Comparison of ENCODE assay signal across 8 cellular contexts in the genomic region with DNA sequence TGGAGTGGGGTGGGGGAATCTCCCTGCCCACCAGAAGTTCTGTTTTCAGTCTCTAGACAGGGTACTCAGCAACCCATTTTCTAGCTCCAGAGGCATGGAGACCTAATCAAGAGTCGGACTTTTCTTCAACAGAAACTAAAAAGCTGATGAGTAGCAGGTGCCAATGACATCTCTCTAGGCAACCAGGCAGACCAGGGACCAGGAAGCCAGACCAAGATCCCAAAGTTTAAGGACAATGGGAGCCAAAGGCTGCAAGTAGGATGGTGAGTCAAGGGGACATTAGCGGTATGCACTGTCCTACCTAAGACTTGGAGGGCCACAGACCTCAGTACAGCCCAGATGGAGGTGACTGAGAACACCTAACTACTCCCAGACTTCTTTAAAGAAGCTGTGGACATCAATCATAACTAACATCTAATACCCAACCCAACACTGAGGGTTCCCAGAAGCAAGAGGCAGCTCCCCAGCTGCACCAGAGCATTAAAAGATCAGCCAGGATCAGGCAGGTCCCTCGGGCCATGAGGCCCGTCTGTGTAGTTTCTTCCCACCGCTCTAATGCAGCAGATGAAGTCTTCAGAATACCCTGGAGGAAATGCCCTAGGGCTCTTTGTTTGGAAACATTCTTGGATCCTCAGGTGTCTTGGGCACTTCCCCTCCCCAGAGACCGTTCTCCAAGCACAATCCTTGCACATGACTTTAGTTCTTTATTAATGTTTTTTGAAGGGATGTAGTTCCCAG. TPM values are rescaled to one million over a fixed set of nuclear protein-coding genes. Genes with fewer than 3 reads are reported as not detected.
A peak's percentile ranks its signal among the peaks of the same experiment; 100 is the strongest.
DNase-seq lines count a peak whose midpoint lies in the region; ATAC-seq, FAIRE-seq and TF ChIP-seq lines count a peak whose summit lies in the region.

No MANE protein-coding gene starts in this region.

- peak overlapping the region in 11 of 12 donors; percentile 82 to 96 (median 91) for H3K27ac ChIP-seq in heart left ventricle
- peak overlapping the region; percentile 65 for H3K27ac ChIP-seq in GM12878 (ENCODE audit: control insufficient read depth, insufficient read depth)
- peak overlapping the region; percentile 92 for H3K27ac ChIP-seq in lower lobe of right lung
- peak overlapping the region; percentile 92 to 95 for H3K27ac ChIP-seq in uterus

- FAIRE-seq in GM12878 (lab: Jason Lieb, UNC): peak; percentile 13

- TF ChIP-seq POLR2A in heart left ventricle (IDR thresholded peaks at IDR 0.05) (no peak), GM12878 (IDR thresholded peaks at IDR 0.05; ENCODE audit: low read depth, low read length) (peak; percentile 12; the same call in 1 of the 2 replicates), uterus (IDR thresholded peaks at IDR 0.05) (no peak)

- H3K27me3 ChIP-seq in heart left ventricle: no peaks in the 10 kb centered on the region
- no peaks in the 10 kb centered on the region for H3K27me3 ChIP-seq in GM12878 (replicated peaks in 1 of 2; ENCODE audit: control insufficient read depth in 2 of 2, insufficient read depth in 2 of 2, low read length in 1 of 2)
- no peaks in the 10 kb centered on the region for H3K27me3 ChIP-seq in lower lobe of right lung (ENCODE audit: low read depth)
- H3K27me3 ChIP-seq in uterus: no peaks in the 10 kb centered on the region

- RAD21 ChIA-PET in GM12878 (lab: Charles Lee; ENCODE audit: unreplicated experiment): no interaction called here

- H3K4me1 ChIP-seq in heart left ventricle (peaks cover 0 to 23% (median 19%) of the 10 kb centered on the region in 12 donors), GM12878 (ENCODE audit: control insufficient read depth, insufficient read depth, low read length) (peaks cover 10% of the 10 kb centered on the region), lower lobe of right lung (peaks cover 39% of the 10 kb centered on the region), uterus (no peaks in the 10 kb centered on the region)

- H3K4me2 ChIP-seq in GM12878 (ENCODE audit: control insufficient read depth, insufficient read depth): peak overlapping the region; percentile 97

- ATAC-seq in heart left ventricle (peak in 1 of 4 donors; percentile 2), left ventricle myocardium superior (no peak), GM12878 (peak; percentile 8; the same call in 1 of the 3 replicates), lower lobe of right lung (no peak), GM18511 (IDR thresholded peaks at IDR 0.05; ENCODE audit: unreplicated experiment) (no peak), HG03045 (IDR thresholded peaks at IDR 0.05; ENCODE audit: unreplicated experiment) (no peak)

- no peaks in the 10 kb centered on the region; the same call in 1 of the 2 replicates for H4K20me1 ChIP-seq in GM12878 (ENCODE audit: control insufficient read depth, insufficient read depth)

- TF ChIP-seq RAD21 in GM12878 (IDR thresholded peaks at IDR 0.05; ENCODE audit: insufficient read depth, low read depth, low read length): no peak

- H3K79me2 ChIP-seq in GM12878 (ENCODE audit: control insufficient read depth, insufficient read depth, low read length): peaks cover 24% of the 10 kb centered on the region

- no peak for DNase-seq in heart left ventricle
- DNase-seq in left ventricle myocardium superior: no peak
- DNase-seq in GM12878 (ENCODE audit: low read depth, low spot score): no peak
- no peak for DNase-seq in lower lobe of right lung
- no peak for DNase-seq in uterus
- no peak for DNase-seq in NCI-H526 treated with DMSO at 0.1 percent for 48 hours (lab: John Stamatoyannopoulos, UW)

- BruUV-seq in GM12878 (replicated peaks; lab: Mats Ljungman, UMichigan): TSS peak; percentile 68

- in situ Hi-C loops in GM12878 (cut with MboI): loop anchor here (5.0 kb wide), 1 partner anchor 282 kb away; no protein-coding TSS in a partner anchor

- intact Hi-C loops in heart left ventricle (cut with DNase I) (loop anchor here in 4 of 10 donors (5.0 to 10.0 kb wide), 4 partner anchors 33 to 280 kb away; a partner anchor contains a TSS), left ventricle myocardium superior (cut with micrococcal nuclease) (no loop called here), GM12878 (cut with micrococcal nuclease; ENCODE audit: unreplicated experiment) (no loop called here), lower lobe of right lung (cut with DNase I) (no loop called here), uterus (cut with DNase I; ENCODE audit: low total_unique reads) (no loop called here)

- 28 to 38% (median 32%) methylated on average over 6 of the region's 6 CpGs for WGBS in heart left ventricle, 4 donors
- WGBS in GM12878 (ENCODE audit: insufficient coverage, insufficient replicate concordance, low lambda C conversion rate, missing lambda C conversion rate): 48% methylated on average over 6 of the region's 6 CpGs

- TF ChIP-seq CTCF in heart left ventricle (IDR thresholded peaks at IDR 0.05): no peak
- TF ChIP-seq CTCF in GM12878 (IDR thresholded peaks at IDR 0.05 in 2 of 3, conservative IDR thresholded peaks at IDR 0.05 in 1 of 3; ENCODE audit: control insufficient read depth in 2 of 3, extremely low read depth in 1 of 3, insufficient read depth in 1 of 3, low read depth in 3 of 3, low read length in 3 of 3): no peak
- TF ChIP-seq CTCF in lower lobe of right lung (IDR thresholded peaks at IDR 0.05): no peak
- no peak for TF ChIP-seq CTCF in uterus (IDR thresholded peaks at IDR 0.05)

- SMC1A ChIA-PET in GM12878 (lab: Charles Lee; ENCODE audit: uncharacterized antibody, unreplicated experiment): interaction anchor here (1.0 kb wide), 1 partner anchor 10 kb away, joined by 3 read pairs; no protein-coding TSS in a partner anchor

- peak overlapping the region; percentile 91 for H3K9ac ChIP-seq in GM12878 (ENCODE audit: control insufficient read depth, insufficient read depth, low read length)

- no peak overlapping the region for H2AFZ ChIP-seq in GM12878 (ENCODE audit: control insufficient read depth, low read depth, low read length)

- H3K36me3 ChIP-seq in heart left ventricle: peaks cover 0 to 29% (median 21%) of the 10 kb centered on the region in 9 donors
- peaks cover 6 to 9% of the 10 kb centered on the region in 2 experiments; a peak in 3 of 4 replicates for H3K36me3 ChIP-seq in GM12878 (ENCODE audit: control insufficient read depth in 2 of 2, insufficient read depth in 2 of 2, low read length in 1 of 2)
- peaks cover 32% of the 10 kb centered on the region for H3K36me3 ChIP-seq in lower lobe of right lung
- no peaks in the 10 kb centered on the region for H3K36me3 ChIP-seq in uterus

- H3K4me3 ChIP-seq in heart left ventricle: peak overlapping the region; percentile 78 to 99 (median 89)
- peak overlapping the region; percentile 84 for H3K4me3 ChIP-seq in GM12878
- peak overlapping the region; percentile 88 for H3K4me3 ChIP-seq in lower lobe of right lung
- H3K4me3 ChIP-seq in uterus: peak overlapping the region; percentile 60 to 99

- H3K9me3 ChIP-seq in heart left ventricle: no peaks in the 10 kb centered on the region
- peaks cover 2% of the 10 kb centered on the region; the same call in 2 of the 3 replicates for H3K9me3 ChIP-seq in GM12878 (replicated peaks; ENCODE audit: control insufficient read depth, insufficient read depth, low read length)
- no peaks in the 10 kb centered on the region for H3K9me3 ChIP-seq in lower lobe of right lung
- no peaks in the 10 kb centered on the region for H3K9me3 ChIP-seq in uterus

- no peak for TF ChIP-seq EP300 in GM12878 (IDR thresholded peaks at IDR 0.05; ENCODE audit: borderline replicate concordance in 1 of 2, control insufficient read depth in 1 of 2, low read depth in 2 of 2, low read length in 2 of 2)

- CTCF ChIA-PET in GM12878 (lab: Yijun Ruan, JAX): interaction anchor here (1.2 to 1.3 kb wide), 2 partner anchors 175 to 284 kb away, joined by 4 to 5 read pairs; no protein-coding TSS in a partner anchor

- POLR2A ChIA-PET in GM12878 (lab: Charles Lee): interaction anchor here (0.5 to 1.1 kb wide), 5 partner anchors 44 to 244 kb away, joined by 3 read pairs; a partner anchor contains a TSS

RNA-seq across cellular contexts. Expression of a gene that starts 1.0 kb away (rescaled TPM):
- 10 to 100 TPM in 7 of 9 donors, 1 to 10 TPM in 2; 9.7 to 24.0 (median 14.6) TPM for total RNA-seq in heart left ventricle
- polyA plus RNA-seq in heart left ventricle: 10 to 100 TPM in 1 of 2 donors, 1 to 10 TPM in 1; 9.8 to 17.7 TPM
- 10.2 TPM for total RNA-seq in left ventricle myocardium superior
- total RNA-seq in GM12878 (2013; cell fraction: nucleolus; rRNA removed): 51.7 and 62.8 TPM in 2 replicates
- 34.0 and 38.0 TPM in 2 replicates for total RNA-seq in GM12878 (2014; rRNA removed)
- 19.9 and 21.8 TPM in 2 replicates for total RNA-seq in GM12878 (2014; rRNA removed; fragmentation: Illumina TruSeq; extraction: Trizol)
- total RNA-seq in GM12878 (2021): 30.3 and 31.8 TPM in 2 replicates
- 8.9 TPM for polyA plus RNA-seq in GM12878 (2011; ENCODE audit: low read depth)
- polyA plus RNA-seq in GM12878 (2011; rRNA removed): 6.4 and 12.4 TPM in 2 replicates
- 21.4 and 25.7 TPM in 2 replicates for polyA plus RNA-seq in GM12878 (2011; cell fraction: cytosol; rRNA removed)
- polyA plus RNA-seq in GM12878 (2011; cell fraction: nucleus; rRNA removed): 16.0 and 17.1 TPM in 2 replicates
- 16.7 and 17.5 TPM in 2 replicates for polyA plus RNA-seq in GM12878 (2012)
- polyA plus RNA-seq in GM12878 (2014; fragmentation: Illumina TruSeq; extraction: Trizol): 6.9 and 19.7 TPM in 2 replicates
- under 1 TPM; 0.20 to 0.24 TPM for polyA plus RNA-seq in GM12878 (2014; fragmentation: Nextera tagmentation; extraction: Ambion mirVana)
- polyA plus RNA-seq in GM12878 (2014; rRNA removed): 31.8 and 36.1 TPM in 2 replicates
- polyA plus RNA-seq in GM12878 (2016; fragmentation: Nextera tagmentation; extraction: Ambion mirVana): 1 to 10 TPM; 1.0 to 1.7 TPM
- polyA minus RNA-seq in GM12878 (2011; rRNA and poly(A)+ RNA removed): 34.0 and 50.8 TPM in 2 replicates
- polyA minus RNA-seq in GM12878 (2011; cell fraction: cytosol; rRNA and poly(A)+ RNA removed): 8.7 and 10.4 TPM in 2 replicates
- polyA minus RNA-seq in GM12878 (2011; cell fraction: nucleus; rRNA and poly(A)+ RNA removed): 27.1 and 41.2 TPM in 2 replicates
- total RNA-seq in lower lobe of right lung: 23.4 TPM
- 10 to 100 TPM in 3 of 4 donors, 1 to 10 TPM in 1; 9.2 to 58.2 (median 31.3) TPM for total RNA-seq in uterus

RNA-seq across cellular contexts. Expression of a gene that starts 6.2 kb away (rescaled TPM):
- total RNA-seq in heart left ventricle: 100 to 1,000 TPM in 7 of 9 donors, 10 to 100 TPM in 2; 96.9 to 138 (median 112) TPM
- 100 to 1,000 TPM in 1 of 2 donors, 10 to 100 TPM in 1; 66.3 to 134 TPM for polyA plus RNA-seq in heart left ventricle
- total RNA-seq in left ventricle myocardium superior: 95.1 TPM
- 3.5 and 7.7 TPM in 2 replicates for total RNA-seq in GM12878 (2013; cell fraction: nucleolus; rRNA removed)
- total RNA-seq in GM12878 (2014; rRNA removed): 0.73 and 1.4 TPM in 2 replicates
- total RNA-seq in GM12878 (2014; rRNA removed; fragmentation: Illumina TruSeq; extraction: Trizol): 0.64 and 0.89 TPM in 2 replicates
- 1.2 and 1.9 TPM in 2 replicates for total RNA-seq in GM12878 (2021)
- 1.2 TPM for polyA plus RNA-seq in GM12878 (2011; ENCODE audit: low read depth)
- polyA plus RNA-seq in GM12878 (2011; rRNA removed): 0.79 and 1.5 TPM in 2 replicates
- 1.2 and 1.5 TPM in 2 replicates for polyA plus RNA-seq in GM12878 (2011; cell fraction: cytosol; rRNA removed)
- polyA plus RNA-seq in GM12878 (2011; cell fraction: nucleus; rRNA removed): 2.1 and 4.2 TPM in 2 replicates
- polyA plus RNA-seq in GM12878 (2012): 4.0 and 5.2 TPM in 2 replicates
- 0.85 and 0.98 TPM in 2 replicates for polyA plus RNA-seq in GM12878 (2014; fragmentation: Illumina TruSeq; extraction: Trizol)
- polyA plus RNA-seq in GM12878 (2014; fragmentation: Nextera tagmentation; extraction: Ambion mirVana): under 1 TPM in 1 of 2 experiments, not detected in 1; 0.40 TPM
- 0.31 and 1.3 TPM in 2 replicates for polyA plus RNA-seq in GM12878 (2014; rRNA removed)
- polyA plus RNA-seq in GM12878 (2016; fragmentation: Nextera tagmentation; extraction: Ambion mirVana): under 1 TPM; 0.80 to 0.92 TPM
- polyA minus RNA-seq in GM12878 (2011; rRNA and poly(A)+ RNA removed): 0.51 and 1.1 TPM in 2 replicates
- polyA minus RNA-seq in GM12878 (2011; cell fraction: cytosol; rRNA and poly(A)+ RNA removed): not detected in 2 replicates
- polyA minus RNA-seq in GM12878 (2011; cell fraction: nucleus; rRNA and poly(A)+ RNA removed): 1.1 and 1.5 TPM in 2 replicates
- 34.8 TPM for total RNA-seq in lower lobe of right lung
- 10 to 100 TPM in 3 of 4 donors, 1 to 10 TPM in 1; 7.7 to 67.6 (median 39.4) TPM for total RNA-seq in uterus

RNA-seq across cellular contexts. Expression of a gene that starts 32.3 kb away (rescaled TPM):
- 1,000 to 10,000 TPM in 2 of 9 donors, 100 to 1,000 TPM in 7; 488 to 1,265 (median 769) TPM for total RNA-seq in heart left ventricle
- polyA plus RNA-seq in heart left ventricle: 100 to 1,000 TPM; 290 to 836 TPM
- 798 TPM for total RNA-seq in left ventricle myocardium superior
- total RNA-seq in GM12878 (2013; cell fraction: nucleolus; rRNA removed): 0.61 and 2.9 TPM in 2 replicates
- 0.23 TPM in 1 of 2 replicates, not detected in the other for total RNA-seq in GM12878 (2014; rRNA removed)
- total RNA-seq in GM12878 (2014; rRNA removed; fragmentation: Illumina TruSeq; extraction: Trizol): not detected in 2 replicates
- total RNA-seq in GM12878 (2021): 3.2 and 3.3 TPM in 2 replicates
- not detected for polyA plus RNA-seq in GM12878 (2011; ENCODE audit: low read depth)
- polyA plus RNA-seq in GM12878 (2011; rRNA removed): 0.18 TPM in 1 of 2 replicates, not detected in the other
- 0.15 and 0.42 TPM in 2 replicates for polyA plus RNA-seq in GM12878 (2011; cell fraction: cytosol; rRNA removed)
- 3.9 and 5.4 TPM in 2 replicates for polyA plus RNA-seq in GM12878 (2011; cell fraction: nucleus; rRNA removed)
- 0.44 TPM in 1 of 2 replicates, not detected in the other for polyA plus RNA-seq in GM12878 (2012)
- polyA plus RNA-seq in GM12878 (2014; fragmentation: Illumina TruSeq; extraction: Trizol): 0.13 TPM in 1 of 2 replicates, not detected in the other
- polyA plus RNA-seq in GM12878 (2014; fragmentation: Nextera tagmentation; extraction: Ambion mirVana): not detected
- polyA plus RNA-seq in GM12878 (2014; rRNA removed): 0.24 and 0.64 TPM in 2 replicates
- polyA plus RNA-seq in GM12878 (2016; fragmentation: Nextera tagmentation; extraction: Ambion mirVana): 1 to 10 TPM in 1 of 2 experiments, under 1 TPM in 1; 0.67 to 1.0 TPM
- 0.31 TPM in 1 of 2 replicates, not detected in the other for polyA minus RNA-seq in GM12878 (2011; rRNA and poly(A)+ RNA removed)
- not detected in 2 replicates for polyA minus RNA-seq in GM12878 (2011; cell fraction: cytosol; rRNA and poly(A)+ RNA removed)
- 0.97 TPM in 1 of 2 replicates, not detected in the other for polyA minus RNA-seq in GM12878 (2011; cell fraction: nucleus; rRNA and poly(A)+ RNA removed)
- total RNA-seq in lower lobe of right lung: 410 TPM
- 100 to 1,000 TPM; 387 to 604 (median 509) TPM for total RNA-seq in uterus

RNA-seq across cellular contexts. Expression of a gene that starts 44.5 kb away (rescaled TPM):
- total RNA-seq in heart left ventricle (10 to 100 TPM; 47.9 to 90.3 (median 63.1) TPM), left ventricle myocardium superior (64.6 TPM), GM12878 (2014; rRNA removed) (33.6 and 35.2 TPM in 2 replicates), GM12878 (2014; rRNA removed; fragmentation: Illumina TruSeq; extraction: Trizol) (16.1 and 16.6 TPM in 2 replicates), GM12878 (2021) (62.2 and 64.2 TPM in 2 replicates), lower lobe of right lung (60.4 TPM), uterus (10 to 100 TPM; 21.5 to 66.6 (median 43.6) TPM)
- polyA plus RNA-seq in heart left ventricle (10 to 100 TPM; 19.2 to 34.7 TPM), GM12878 (2011; rRNA removed) (28.1 and 41.7 TPM in 2 replicates), GM12878 (2014; fragmentation: Illumina TruSeq; extraction: Trizol) (11.1 and 25.7 TPM in 2 replicates), GM12878 (2014; fragmentation: Nextera tagmentation; extraction: Ambion mirVana) (under 1 TPM; 0.24 to 0.68 TPM), GM12878 (2014; rRNA removed) (40.7 and 44.8 TPM in 2 replicates), GM12878 (2016; fragmentation: Nextera tagmentation; extraction: Ambion mirVana) (10 to 100 TPM; 32.7 to 36.6 TPM)
- total RNA-seq in GM12878 (2013; cell fraction: nucleolus; rRNA removed): 44.3 and 49.9 TPM in 2 replicates
- 23.8 TPM for polyA plus RNA-seq in GM12878 (2011; ENCODE audit: low read depth)
- polyA plus RNA-seq in GM12878 (2011; cell fraction: cytosol; rRNA removed): 46.1 and 62.5 TPM in 2 replicates
- 150 and 158 TPM in 2 replicates for polyA plus RNA-seq in GM12878 (2011; cell fraction: nucleus; rRNA removed)
- 25.7 and 27.6 TPM in 2 replicates for polyA plus RNA-seq in GM12878 (2012)
- polyA minus RNA-seq in GM12878 (2011; rRNA and poly(A)+ RNA removed): 102 and 109 TPM in 2 replicates
- 24.2 and 26.1 TPM in 2 replicates for polyA minus RNA-seq in GM12878 (2011; cell fraction: cytosol; rRNA and poly(A)+ RNA removed)
- polyA minus RNA-seq in GM12878 (2011; cell fraction: nucleus; rRNA and poly(A)+ RNA removed): 25.5 and 46.9 TPM in 2 replicates

Comparison
In these comparisons a context has a peak if more than half of its experiments do, and no peak if none do; other contexts are left out.
1. RNA of a gene that starts 32.3 kb away (total RNA-seq): 798 TPM in left ventricle myocardium superior (single experiment), 488 to 1,265 TPM in heart left ventricle, 387 to 604 TPM in uterus and 410 TPM in lower lobe of right lung (single experiment); 0.23 to 3.3 TPM in GM12878; every median in the first group is over 10 times any median in the second.
2. Peak in every context shown above with its lines, with median percentiles within 50 percentile points of each other: H3K27ac ChIP-seq and H3K4me3 ChIP-seq.